ENCODE assay signal across 9 cellular contexts in genomic region chr9:89677696-89678393, GRCh38.
DNase-seq lines count a peak whose midpoint lies in the region; TF ChIP-seq lines count a peak whose summit lies in the region.
"Had no signal": no experiment of that assay in that cellular context is flagged by ENCODE, and none has a peak within 500 bp of the region (broad histone marks: within the 10 kb centered on the region; RNA-seq: fewer than 3 reads in every experiment).

No MANE protein-coding gene starts in this region.

- H3K27ac ChIP-seq in iPS-20b (ENCODE audit: low read length) (peak overlapping the region; percentile 69), suprapubic skin (no peak overlapping the region)
- H3K27ac ChIP-seq: PC-9 had no signal

- H3K4me3 Mint-ChIP-seq in immature natural killer cell, result no peak overlapping the region

- no peak for TF ChIP-seq POLR2A in suprapubic skin (IDR thresholded peaks at IDR 0.05)

- H3K27me3 ChIP-seq in iPS-20b (ENCODE audit: insufficient read depth, low read length) (peaks cover 46% of the 10 kb centered on the region), suprapubic skin (peaks cover 3% of the 10 kb centered on the region)

- no peaks in the 10 kb centered on the region for H3K4me1 Mint-ChIP-seq in immature natural killer cell

- DNase-seq in Ammon's horn (ENCODE audit: low spot score) (peak; percentile 40), NCI-H1092 treated with DMSO at 0.1 percent for 48 hours (lab: John Stamatoyannopoulos, UW) (peak; percentile 98), NCI-H748 treated with DMSO at 0.1 percent for 48 hours (lab: John Stamatoyannopoulos, UW) (peak; percentile 87), suprapubic skin (ENCODE audit: low spot score in 2 of 2) (no peak), immature natural killer cell (no peak), HPDE6-E6E7 (ENCODE audit: extremely low spot score) (no peak)
- DNase-seq in NK-92 treated with Interleukin-12 subunit alpha and Interleukin-12 subunit beta, amount 100 ng/mL, for 24 hours (lab: John Stamatoyannopoulos, UW), result no peak
- DNase-seq: PC-9 had no signal

- H3K27me3 Mint-ChIP-seq in immature natural killer cell (ENCODE audit: low read depth in 3 of 3), result peaks cover 0 to 7% (median 3%) of the 10 kb centered on the region in 3 donors

- no peak for TF ChIP-seq CTCF in suprapubic skin (IDR thresholded peaks at IDR 0.05)

- H3K4me3 ChIP-seq in iPS-20b (ENCODE audit: low read length) (peak overlapping the region; percentile 49; the same call in 1 of the 2 replicates), suprapubic skin (no peak overlapping the region)
- H3K4me3 ChIP-seq: PC-9 had no signal

- H3K36me3 ChIP-seq in iPS-20b (ENCODE audit: insufficient read depth, low read depth, low read length) (no peaks in the 10 kb centered on the region), suprapubic skin (no peaks in the 10 kb centered on the region)

- no peak for TF ChIP-seq EP300 in suprapubic skin (IDR thresholded peaks at IDR 0.05)

- H3K36me3 Mint-ChIP-seq in immature natural killer cell, result no peaks in the 10 kb centered on the region

- H3K9me3 ChIP-seq in iPS-20b (ENCODE audit: insufficient read depth, low read depth, low read length) (0 out of 2 replicates have a peak, but pooled peaks cover 3% of the 10 kb centered on the region), suprapubic skin (no peaks in the 10 kb centered on the region)

- H3K4me1 ChIP-seq in iPS-20b (ENCODE audit: insufficient read depth, low read length), result peaks cover 46% of the 10 kb centered on the region
- peaks cover 30% of the 10 kb centered on the region for H3K4me1 ChIP-seq in suprapubic skin

- WGBS in suprapubic skin, result 48% methylated on average over 12 of the region's 12 CpGs

- H3K9me3 Mint-ChIP-seq in immature natural killer cell, result peaks cover 0 to 1% (median 0%) of the 10 kb centered on the region in 6 donors

- H3K27ac Mint-ChIP-seq in immature natural killer cell, result no peak overlapping the region

- peak overlapping the region; percentile 72 for H3K9ac ChIP-seq in iPS-20b (ENCODE audit: low read depth, low read length)

Comparison
In these comparisons a context has a peak if more than half of its experiments do, and no peak if none do; other contexts are left out.
1. DNase-seq: peak in Ammon's horn (single experiment), NCI-H1092 treated with DMSO at 0.1 percent for 48 hours (single experiment) and NCI-H748 treated with DMSO at 0.1 percent for 48 hours (single experiment); none in suprapubic skin (0 of 2), NK-92 treated with Interleukin-12 subunit alpha and Interleukin-12 subunit beta, amount 100 ng/mL, for 24 hours (single experiment), immature natural killer cell (0 of 3) and HPDE6-E6E7 (single experiment).